In the genomic region with DNA sequence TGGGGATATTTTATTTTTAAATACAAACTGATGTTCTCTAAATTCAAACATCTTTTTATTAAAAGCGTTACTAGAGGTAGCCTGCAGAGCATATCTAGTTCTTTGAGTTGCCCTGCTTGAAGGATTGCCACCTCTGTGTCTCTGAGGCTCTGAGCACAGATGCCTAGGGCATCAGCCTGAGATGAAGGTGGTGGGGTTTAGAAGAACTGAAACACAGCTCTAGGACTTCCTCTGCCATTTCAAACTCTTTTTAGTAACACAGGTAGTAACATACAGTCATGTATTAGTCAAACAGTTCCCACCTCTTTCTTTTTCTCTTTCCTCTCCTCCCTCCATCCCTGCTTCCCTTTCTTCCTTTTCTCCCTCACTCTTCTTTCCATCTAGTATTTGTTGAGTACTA, we compare ENCODE assay signal across 13 cellular contexts.
A peak's percentile ranks its signal among the peaks of the same experiment; 100 is the strongest.
DNase-seq lines count a peak whose midpoint lies in the region; ATAC-seq and TF ChIP-seq lines count a peak whose summit lies in the region.
"Had no signal": no experiment of that assay in that cellular context is flagged by ENCODE, and none has a peak within 500 bp of the region (broad histone marks: within the 10 kb centered on the region; RNA-seq: fewer than 3 reads in every experiment).

No MANE protein-coding gene starts in this region.

- ATAC-seq in GM18499 (IDR thresholded peaks at IDR 0.05; ENCODE audit: insufficient read depth, unreplicated experiment) (peak; percentile 83), GM19438 (IDR thresholded peaks at IDR 0.05; ENCODE audit: low read depth, unreplicated experiment) (peak; percentile 91), HG02870 (IDR thresholded peaks at IDR 0.05; ENCODE audit: unreplicated experiment) (peak; percentile 98), HG03558 (IDR thresholded peaks at IDR 0.05; ENCODE audit: extremely low read depth, unreplicated experiment) (peak; percentile 65)
- ATAC-seq: upper lobe of right lung had no signal

- DNase-seq in erythroblast (lab: John Stamatoyannopoulos, UW): no peak
- no peak for DNase-seq in Ammon's horn (ENCODE audit: low spot score)
- no peak for DNase-seq in superior temporal gyrus (ENCODE audit: extremely low spot score)
- no peak for DNase-seq in caudate nucleus (lab: John Stamatoyannopoulos, UW)
- DNase-seq: activated CD8-positive, alpha-beta memory T cell treated with anti-CD3 and anti-CD28 coated beads for 24 hours; endodermal cell; HFFc6; NK-92 treated with Interleukin-12 subunit alpha and Interleukin-12 subunit beta, amount 100 ng/mL, for 24 hours; upper lobe of right lung had no signal

- no peak overlapping the region for H3K27ac ChIP-seq in caudate nucleus (ENCODE audit: low read depth, low read length)
- H3K27ac ChIP-seq: upper lobe of right lung had no signal

- TF ChIP-seq POLR2A in erythroblast (IDR thresholded peaks at IDR 0.05; ENCODE audit: low read length): no peak
